In genomic region chr9:85547574-85547973, GRCh38 we compare ENCODE assay signal across 28 cellular contexts.
"Had no signal": no experiment of that assay in that cellular context is flagged by ENCODE, and none has a peak within 500 bp of the region (broad histone marks: within the 10 kb centered on the region; RNA-seq: fewer than 3 reads in every experiment).

No MANE protein-coding gene starts in this region.

- H3K36me3 ChIP-seq: adrenal gland, colonic mucosa, esophagus squamous epithelium had no signal

- DNase-seq: activated CD4-positive, alpha-beta memory T cell treated with anti-CD3 and anti-CD28 coated beads for 36 hours; activated CD4-positive, alpha-beta T cell treated with anti-CD3 and anti-CD28 coated beads for 36 hours; activated CD4-positive, alpha-beta T cell treated with anti-CD3 and anti-CD28 coated beads, Interleukin-2, amount 10 ng/mL, durations not matched to agents 24 days and 14 days; activated CD4-positive, CD25-positive, alpha-beta regulatory T cell; activated CD4-positive, CD25-positive, alpha-beta regulatory T cell treated with anti-CD3 and anti-CD28 coated beads, Interleukin-2, amount 50 U/mL, for 72 hours; activated CD8-positive, alpha-beta memory T cell treated with anti-CD3 and anti-CD28 coated beads, Interleukin-2, amount 10 ng/mL, durations not matched to agents 7 days and 5 days; activated CD8-positive, alpha-beta memory T cell treated with anti-CD3 and anti-CD28 coated beads, Interleukin-2, amount 50 U/mL, for 4 hours; activated CD8-positive, alpha-beta T cell treated with anti-CD3 and anti-CD28 coated beads, Interleukin-2, amount 10 ng/mL, durations not matched to agents 7 days and 5 days; activated effector memory CD4-positive, alpha-beta T cell treated with anti-CD3 and anti-CD28 coated beads, Interleukin-2, amount 50 U/mL, for 16 hours; activated naive CD4-positive, alpha-beta T cell treated with anti-CD3 and anti-CD28 coated beads for 36 hours; activated naive CD8-positive, alpha-beta T cell treated with anti-CD3 and anti-CD28 coated beads for 36 hours; activated naive CD8-positive, alpha-beta T cell treated with anti-CD3 and anti-CD28 coated beads, Interleukin-2, amount 50 U/mL, for 24 hours; activated T-cell treated with anti-CD3 and anti-CD28 coated beads, Interleukin-2, amount 50 U/mL, for 1 hour; activated T-cell treated with anti-CD3 and anti-CD28 coated beads, Interleukin-2, amount 50 U/mL, for 48 hours; adrenal gland; amygdala; aorta; body of pancreas; central memory CD4-positive, alpha-beta T cell; cerebellar nuclear complex; colonic mucosa; effector CD8-positive, alpha-beta T cell; esophagus squamous epithelium; foreskin melanocyte; head of caudate nucleus; T-helper 2 cell had no signal

- H3K4me1 ChIP-seq: adrenal gland, body of pancreas, colonic mucosa, esophagus squamous epithelium, gastroesophageal sphincter had no signal

- ATAC-seq: activated CD4-positive, alpha-beta T cell treated with anti-CD3 and anti-CD28 coated beads for 36 hours; activated CD8-positive, alpha-beta memory T cell treated with anti-CD3 and anti-CD28 coated beads, Interleukin-2, amount 10 ng/mL, durations not matched to agents 7 days and 5 days; activated CD8-positive, alpha-beta T cell treated with anti-CD3 and anti-CD28 coated beads, Interleukin-2, amount 10 ng/mL, durations not matched to agents 7 days and 5 days; activated naive CD8-positive, alpha-beta T cell treated with anti-CD3 and anti-CD28 coated beads, Interleukin-2, amount 50 U/mL, for 24 hours; body of pancreas; gastroesophageal sphincter had no signal

- H3K4me3 ChIP-seq: adrenal gland, body of pancreas, colonic mucosa, esophagus squamous epithelium, gastroesophageal sphincter had no signal

- H3K27ac ChIP-seq: adrenal gland, body of pancreas, colonic mucosa, epithelial cell of prostate, esophagus squamous epithelium, gastroesophageal sphincter had no signal

- H3K9me3 ChIP-seq: adrenal gland, body of pancreas, colonic mucosa, esophagus squamous epithelium, gastroesophageal sphincter had no signal
